ENCODE assay signal across 15 cellular contexts in genomic region chr13:100954430-100955361, GRCh38.
DNase-seq lines count a peak whose midpoint lies in the region; ATAC-seq and TF ChIP-seq lines count a peak whose summit lies in the region.
"Had no signal": no experiment of that assay in that cellular context is flagged by ENCODE, and none has a peak within 500 bp of the region (broad histone marks: within the 10 kb centered on the region; RNA-seq: fewer than 3 reads in every experiment).

No MANE protein-coding gene starts in this region.

- H3K4me3 ChIP-seq in fibroblast of pulmonary artery (replicated peaks; ENCODE audit: low read depth, low read length) (no peak overlapping the region), right atrium auricular region (no peak overlapping the region)
- H3K4me3 ChIP-seq: mucosa of descending colon had no signal

- H3K27ac ChIP-seq in right atrium auricular region: no peak overlapping the region

- H3K27me3 ChIP-seq in right atrium auricular region: no peaks in the 10 kb centered on the region

- no peak for TF ChIP-seq CTCF in fibroblast of pulmonary artery (IDR thresholded peaks at IDR 0.05; ENCODE audit: low read length, missing control alignments)
- TF ChIP-seq CTCF in right atrium auricular region (IDR thresholded peaks at IDR 0.05): no peak

- H3K9me3 ChIP-seq in right atrium auricular region: no peaks in the 10 kb centered on the region
- H3K9me3 ChIP-seq: mucosa of descending colon had no signal

- no peaks in the 10 kb centered on the region for H3K4me1 ChIP-seq in right atrium auricular region

- H3K36me3 ChIP-seq in right atrium auricular region: no peaks in the 10 kb centered on the region

- peak; percentile 17 for DNase-seq in EL
- peak; percentile 23 to 95 (median 78) for DNase-seq in NCI-H1417 (lab: John Stamatoyannopoulos, UW)
- DNase-seq in NCI-H524 (lab: John Stamatoyannopoulos, UW): peak; percentile 70 to 76
- peak; percentile 1 for DNase-seq in fibroblast of pulmonary artery (ENCODE audit: low read depth)
- DNase-seq in right atrium auricular region (ENCODE audit: low spot score): no peak
- no peak for DNase-seq in iPS-NIHi7 (ENCODE audit: extremely low spot score)
- no peak for DNase-seq in H4 (ENCODE audit: low spot score)
- DNase-seq: activated CD8-positive, alpha-beta T cell treated with anti-CD3 and anti-CD28 coated beads, Interleukin-2, amount 10 ng/mL, durations not matched to agents 7 days and 5 days; AML-193; mucosa of descending colon; occipital lobe; Right ventricle myocardium superior; T-helper 17 cell had no signal

- ATAC-seq in HG03045 (IDR thresholded peaks at IDR 0.05; ENCODE audit: unreplicated experiment): no peak
- ATAC-seq: activated CD8-positive, alpha-beta T cell treated with anti-CD3 and anti-CD28 coated beads, Interleukin-2, amount 10 ng/mL, durations not matched to agents 7 days and 5 days; mucosa of descending colon; T-helper 17 cell; WTC11 had no signal

Comparison
In these comparisons a context has a peak if more than half of its experiments do, and no peak if none do; other contexts are left out.
1. DNase-seq: peak in EL (single experiment), NCI-H1417 (3 of 3), NCI-H524 (2 of 2) and fibroblast of pulmonary artery (single experiment); none in right atrium auricular region (single experiment), iPS-NIHi7 (single experiment) and H4 (single experiment).